33 cellular contexts compared by ENCODE assay signal in genomic region chr2:154247503-154247902, GRCh38.
"Had no signal": no experiment of that assay in that cellular context is flagged by ENCODE, and none has a peak within 500 bp of the region (broad histone marks: within the 10 kb centered on the region; RNA-seq: fewer than 3 reads in every experiment).

No MANE protein-coding gene starts in this region.

- H3K4me3 ChIP-seq: adrenal gland, body of pancreas, breast epithelium had no signal

- H3K27ac Mint-ChIP-seq: activated B cell treated with CpG ODN at 0.5 μM for 24 hours; activated CD4-positive, alpha-beta memory T cell treated with anti-CD3 and anti-CD28 coated beads for 36 hours; activated CD4-positive, alpha-beta T cell treated with anti-CD3 and anti-CD28 coated beads, Interleukin-2, amount 10 ng/mL, durations not matched to agents 24 days and 14 days; activated CD8-positive, alpha-beta T cell treated with anti-CD3 and anti-CD28 coated beads for 36 hours; activated naive CD4-positive, alpha-beta T cell treated with anti-CD3 and anti-CD28 coated beads for 36 hours; activated naive CD4-positive, alpha-beta T cell treated with anti-CD3 and anti-CD28 coated beads, Interleukin-2, amount 50 U/mL, for 72 hours; activated naive CD8-positive, alpha-beta T cell treated with anti-CD3 and anti-CD28 coated beads for 36 hours; activated T-cell treated with anti-CD3 and anti-CD28 coated beads, Interleukin-2, amount 50 U/mL, for 72 hours; activated T-helper 1 cell treated with anti-CD3 and anti-CD28 coated beads, Interleukin-12 subunit alpha, Interleukin-12 subunit beta, Interleukin-2, Interleukin-4 antibody, amounts not matched to agents 30 ng/mL and 10 ng/mL and 1 ng/mL, durations not matched to agents 14 hours and 24 hours and 36 hours; activated T-helper 17 cell treated with anti-CD3 and anti-CD28 coated beads, Interleukin-2, amount 50 U/mL, for 72 hours; T-helper 1 cell treated with Interleukin-12 subunit alpha and Interleukin-12 subunit beta and Interleukin-4 antibody, amounts not matched to agents 30 μg/mL and 1 μg/mL, for 36 hours; T-helper 2 cell treated with Interferon-gamma antibody and Interleukin-4, amounts not matched to agents 5 μg/mL and 100 μg/mL, for 36 hours had no signal

- H3K36me3 ChIP-seq: adrenal gland, brain microvascular endothelial cell, breast epithelium had no signal

- H3K9me3 ChIP-seq: adrenal gland, body of pancreas, breast epithelium had no signal

- ATAC-seq: activated CD8-positive, alpha-beta T cell treated with anti-CD3 and anti-CD28 coated beads for 36 hours; activated naive CD4-positive, alpha-beta T cell treated with anti-CD3 and anti-CD28 coated beads, Interleukin-2, amount 50 U/mL, for 72 hours; activated T-cell treated with anti-CD3 and anti-CD28 coated beads, Interleukin-2, amount 50 U/mL, for 4 hours; activated T-cell treated with anti-CD3 and anti-CD28 coated beads, Interleukin-2, amount 50 U/mL, for 72 hours; activated T-helper 17 cell treated with anti-CD3 and anti-CD28 coated beads, Interleukin-2, amount 50 U/mL, for 72 hours; body of pancreas had no signal

- H3K4me3 Mint-ChIP-seq: activated B cell treated with CpG ODN at 0.5 μM for 24 hours; activated CD4-positive, alpha-beta memory T cell treated with anti-CD3 and anti-CD28 coated beads for 36 hours; activated CD4-positive, alpha-beta T cell treated with anti-CD3 and anti-CD28 coated beads, Interleukin-2, amount 10 ng/mL, durations not matched to agents 24 days and 14 days; activated CD8-positive, alpha-beta T cell treated with anti-CD3 and anti-CD28 coated beads for 36 hours; activated naive CD4-positive, alpha-beta T cell treated with anti-CD3 and anti-CD28 coated beads for 36 hours; activated naive CD8-positive, alpha-beta T cell treated with anti-CD3 and anti-CD28 coated beads for 36 hours; activated T-cell treated with anti-CD3 and anti-CD28 coated beads, Interleukin-2, amount 50 U/mL, for 4 hours; activated T-cell treated with anti-CD3 and anti-CD28 coated beads, Interleukin-2, amount 50 U/mL, for 72 hours; activated T-helper 1 cell treated with anti-CD3 and anti-CD28 coated beads, Interleukin-12 subunit alpha, Interleukin-12 subunit beta, Interleukin-2, Interleukin-4 antibody, amounts not matched to agents 30 ng/mL and 10 ng/mL and 1 ng/mL, durations not matched to agents 14 hours and 24 hours and 36 hours; activated T-helper 17 cell treated with anti-CD3 and anti-CD28 coated beads, Interleukin-2, amount 50 U/mL, for 72 hours; T-helper 1 cell treated with Interleukin-12 subunit alpha and Interleukin-12 subunit beta and Interleukin-4 antibody, amounts not matched to agents 30 μg/mL and 1 μg/mL, for 36 hours; T-helper 2 cell treated with Interferon-gamma antibody and Interleukin-4, amounts not matched to agents 5 μg/mL and 100 μg/mL, for 36 hours had no signal

- H3K9me3 Mint-ChIP-seq: activated B cell treated with CpG ODN at 0.5 μM for 24 hours; activated CD4-positive, alpha-beta memory T cell treated with anti-CD3 and anti-CD28 coated beads for 36 hours; activated CD4-positive, alpha-beta T cell treated with anti-CD3 and anti-CD28 coated beads, Interleukin-2, amount 10 ng/mL, durations not matched to agents 24 days and 14 days; activated CD8-positive, alpha-beta T cell treated with anti-CD3 and anti-CD28 coated beads for 36 hours; activated naive CD4-positive, alpha-beta T cell treated with anti-CD3 and anti-CD28 coated beads for 36 hours; activated naive CD4-positive, alpha-beta T cell treated with anti-CD3 and anti-CD28 coated beads, Interleukin-2, amount 50 U/mL, for 72 hours; activated naive CD8-positive, alpha-beta T cell treated with anti-CD3 and anti-CD28 coated beads for 36 hours; activated T-cell treated with anti-CD3 and anti-CD28 coated beads, Interleukin-2, amount 50 U/mL, for 4 hours; activated T-helper 1 cell treated with anti-CD3 and anti-CD28 coated beads, Interleukin-12 subunit alpha, Interleukin-12 subunit beta, Interleukin-2, Interleukin-4 antibody, amounts not matched to agents 30 ng/mL and 10 ng/mL and 1 ng/mL, durations not matched to agents 14 hours and 24 hours and 36 hours; activated T-helper 17 cell treated with anti-CD3 and anti-CD28 coated beads, Interleukin-2, amount 50 U/mL, for 72 hours; T-helper 1 cell treated with Interleukin-12 subunit alpha and Interleukin-12 subunit beta and Interleukin-4 antibody, amounts not matched to agents 30 μg/mL and 1 μg/mL, for 36 hours; T-helper 2 cell treated with Interferon-gamma antibody and Interleukin-4, amounts not matched to agents 5 μg/mL and 100 μg/mL, for 36 hours had no signal

- H3K36me3 Mint-ChIP-seq: activated CD4-positive, alpha-beta memory T cell treated with anti-CD3 and anti-CD28 coated beads for 36 hours; activated naive CD4-positive, alpha-beta T cell treated with anti-CD3 and anti-CD28 coated beads, Interleukin-2, amount 50 U/mL, for 72 hours; activated naive CD8-positive, alpha-beta T cell treated with anti-CD3 and anti-CD28 coated beads for 36 hours had no signal

- H3K4me1 Mint-ChIP-seq: activated B cell treated with CpG ODN at 0.5 μM for 24 hours; activated CD4-positive, alpha-beta T cell treated with anti-CD3 and anti-CD28 coated beads, Interleukin-2, amount 10 ng/mL, durations not matched to agents 24 days and 14 days; activated naive CD8-positive, alpha-beta T cell treated with anti-CD3 and anti-CD28 coated beads for 36 hours; activated T-helper 17 cell treated with anti-CD3 and anti-CD28 coated beads, Interleukin-2, amount 50 U/mL, for 72 hours had no signal

- H3K27me3 Mint-ChIP-seq: activated B cell treated with CpG ODN at 0.5 μM for 24 hours; activated CD4-positive, alpha-beta memory T cell treated with anti-CD3 and anti-CD28 coated beads for 36 hours; activated CD4-positive, alpha-beta T cell treated with anti-CD3 and anti-CD28 coated beads, Interleukin-2, amount 10 ng/mL, durations not matched to agents 24 days and 14 days; activated CD8-positive, alpha-beta T cell treated with anti-CD3 and anti-CD28 coated beads for 36 hours; activated naive CD8-positive, alpha-beta T cell treated with anti-CD3 and anti-CD28 coated beads for 36 hours; activated T-helper 17 cell treated with anti-CD3 and anti-CD28 coated beads, Interleukin-2, amount 50 U/mL, for 72 hours had no signal

- H3K27ac ChIP-seq: adrenal gland, body of pancreas, brain microvascular endothelial cell, breast epithelium, VCaP had no signal

- H3K4me1 ChIP-seq: adrenal gland, body of pancreas, breast epithelium had no signal

- DNase-seq: activated B cell treated with CpG ODN at 0.5 μM for 24 hours; activated CD4-positive, alpha-beta memory T cell treated with anti-CD3 and anti-CD28 coated beads for 36 hours; activated CD4-positive, alpha-beta T cell treated with anti-CD3 and anti-CD28 coated beads for 4 hours; activated CD4-positive, alpha-beta T cell treated with anti-CD3 and anti-CD28 coated beads, Interleukin-2, amount 10 ng/mL, durations not matched to agents 24 days and 14 days; activated CD4-positive, alpha-beta T cell treated with anti-CD3 and anti-CD28 coated beads, Interleukin-2, amount 50 U/mL, for 1 hour; activated CD4-positive, alpha-beta T cell treated with anti-CD3 and anti-CD28 coated beads, Interleukin-2, amount 50 U/mL, for 4 hours; activated CD4-positive, CD25-positive, alpha-beta regulatory T cell treated with anti-CD3 and anti-CD28 coated beads, Interleukin-2, amount 50 U/mL, for 72 hours; activated CD8-positive, alpha-beta memory T cell treated with anti-CD3 and anti-CD28 coated beads, Interleukin-2, amount 50 U/mL, for 4 hours; activated CD8-positive, alpha-beta T cell treated with anti-CD3 and anti-CD28 coated beads for 36 hours; activated effector memory CD4-positive, alpha-beta T cell treated with anti-CD3 and anti-CD28 coated beads, Interleukin-2, amount 50 U/mL, for 16 hours; activated gamma-delta T cell treated with Interleukin-2 at 50 U/mL for 16 hours; activated naive CD4-positive, alpha-beta T cell; activated naive CD4-positive, alpha-beta T cell treated with anti-CD3 and anti-CD28 coated beads for 36 hours; activated naive CD4-positive, alpha-beta T cell treated with anti-CD3 and anti-CD28 coated beads, Interleukin-2, amount 50 U/mL, for 16 hours; activated naive CD8-positive, alpha-beta T cell treated with anti-CD3 and anti-CD28 coated beads for 36 hours; activated T-cell treated with anti-CD3 and anti-CD28 coated beads for 4 hours; activated T-cell treated with anti-CD3 and anti-CD28 coated beads, Interleukin-2, amount 50 U/mL, for 1 hour; activated T-cell treated with anti-CD3 and anti-CD28 coated beads, Interleukin-2, amount 50 U/mL, for 4 hours; activated T-cell treated with anti-CD3 and anti-CD28 coated beads, Interleukin-2, amount 50 U/mL, for 72 hours; adrenal gland; amniotic stem cell; aorta; body of pancreas; brain microvascular endothelial cell; central memory CD4-positive, alpha-beta T cell; T-helper 9 cell had no signal

- H3K27me3 ChIP-seq: adrenal gland, body of pancreas, brain microvascular endothelial cell, breast epithelium had no signal
